Comparison of ENCODE assay signal across 1 cellular context in genomic region chr1:61053712-61054608, GRCh38.
A peak's percentile ranks its signal among the peaks of the same experiment; 100 is the strongest.
TF ChIP-seq lines count a peak whose summit lies in the region.

No MANE protein-coding gene starts in this region.

TF ChIP-seq in K562, 482 proteins besides CTCF, POLR2A, EP300 and RAD21 (continued from another document and continues in another):
- TF ChIP-seq CXXC5 (CRISPR knock-in tag; IDR thresholded peaks at IDR 0.05): peak; percentile 88
- TF ChIP-seq SMARCC2 (IDR thresholded peaks at IDR 0.05; ENCODE audit: low read depth): no peak
- TF ChIP-seq HDAC1 (IDR thresholded peaks at IDR 0.05): peak in 1 of 2 experiments; percentile 64; a peak in 2 of 4 replicates
- TF ChIP-seq EP400 (IDR thresholded peaks at IDR 0.05): peak; percentile 23; the same call in 1 of the 2 replicates
- no peak for TF ChIP-seq THRAP3 (IDR thresholded peaks at IDR 0.05; ENCODE audit: borderline replicate concordance)
- TF ChIP-seq ZNF592 (IDR thresholded peaks at IDR 0.05): peak; percentile 77; the same call in 1 of the 2 replicates
- TF ChIP-seq ZNF395 (CRISPR knock-in tag; IDR thresholded peaks at IDR 0.05): no peak
- TF ChIP-seq ZNF511 (CRISPR knock-in tag; IDR thresholded peaks at IDR 0.05): 0 out of 2 replicates have a peak, but pooled peaks have one; percentile 54
- peak; percentile 76 for TF ChIP-seq L3MBTL2 (IDR thresholded peaks at IDR 0.05)
- peak; percentile 64; the same call in 1 of the 2 replicates for TF ChIP-seq TFAP4 (CRISPR knock-in tag; IDR thresholded peaks at IDR 0.05; ENCODE audit: borderline replicate concordance)
- TF ChIP-seq ZNF407 (IDR thresholded peaks at IDR 0.05; ENCODE audit: low read depth): no peak
- no peak for TF ChIP-seq ZBED1 (IDR thresholded peaks at IDR 0.05)
- peak; percentile 59; the same call in 1 of the 2 replicates for TF ChIP-seq ATF7 (IDR thresholded peaks at IDR 0.05)
- peak; percentile 52; the same call in 1 of the 2 replicates for TF ChIP-seq DMBX1 (CRISPR knock-in tag; IDR thresholded peaks at IDR 0.05; ENCODE audit: borderline replicate concordance)
- peak; percentile 78 for TF ChIP-seq CCNT2 (IDR thresholded peaks at IDR 0.05; ENCODE audit: borderline replicate concordance, extremely low read depth, insufficient read length, low read depth, low read length)
- peak; percentile 63; the same call in 1 of the 2 replicates for TF ChIP-seq ZBTB2 (IDR thresholded peaks at IDR 0.05)
- TF ChIP-seq ARNT (IDR thresholded peaks at IDR 0.05): 0 out of 4 replicates have a peak, but pooled peaks of 1 of the 2 experiments have one; percentile 7
- TF ChIP-seq ZNF639 (CRISPR knock-in tag; conservative IDR thresholded peaks at IDR 0.05 in 1 of 2, IDR thresholded peaks at IDR 0.05 in 1 of 2): 0 out of 4 replicates have a peak, but pooled peaks of 1 of the 2 experiments have one; percentile 50
- TF ChIP-seq MAX (CRISPR knock-in tag; IDR thresholded peaks at IDR 0.05): 0 out of 2 replicates have a peak, but pooled peaks have one; percentile 21
- 0 out of 2 replicates have a peak, but pooled peaks have one; percentile 2 for TF ChIP-seq NFE2 (IDR thresholded peaks at IDR 0.05; ENCODE audit: low read depth)
- peak; percentile 48 for TF ChIP-seq TCF3 (CRISPR knock-in tag; IDR thresholded peaks at IDR 0.05)
- peak; percentile 57; the same call in 1 of the 2 replicates for TF ChIP-seq ZBTB17 (CRISPR knock-in tag; IDR thresholded peaks at IDR 0.05)
- TF ChIP-seq HNRNPLL (IDR thresholded peaks at IDR 0.05; ENCODE audit: low read depth, low read length, poor library complexity, severe bottlenecking): peak; percentile 21
- no peak for TF ChIP-seq ZNF668 (CRISPR knock-in tag; IDR thresholded peaks at IDR 0.05)
- peak; percentile 32 for TF ChIP-seq ARID1B (IDR thresholded peaks at IDR 0.05)
- no peak for TF ChIP-seq NCOR1 (IDR thresholded peaks at IDR 0.05)
- TF ChIP-seq NR2C2 (CRISPR knock-in tag; IDR thresholded peaks at IDR 0.05): peak; percentile 18; the same call in 1 of the 2 replicates
- peak; percentile 89 for TF ChIP-seq NR2C2 (tag; IDR thresholded peaks at IDR 0.05)
- peak; percentile 86 for TF ChIP-seq KDM2B (CRISPR knock-in tag; IDR thresholded peaks at IDR 0.05)
- peak; percentile 35 for TF ChIP-seq PHF20 (IDR thresholded peaks at IDR 0.05; ENCODE audit: partially characterized antibody)
- TF ChIP-seq NRF1 (conservative IDR thresholded peaks at IDR 0.05 in 1 of 2, IDR thresholded peaks at IDR 0.05 in 1 of 2): peak; percentile 53 to 65; a peak in 3 of 4 replicates
- TF ChIP-seq ZC3H11A (IDR thresholded peaks at IDR 0.05; ENCODE audit: low read depth, low read length): 0 out of 2 replicates have a peak, but pooled peaks have one; percentile 54
- TF ChIP-seq SMAD4 (CRISPR knock-in tag; conservative IDR thresholded peaks at IDR 0.05): peak; percentile 80; the same call in 1 of the 2 replicates
- TF ChIP-seq RBM17 (IDR thresholded peaks at IDR 0.05; ENCODE audit: borderline replicate concordance, low read depth, low read length): no peak
- TF ChIP-seq GTF2F1 (IDR thresholded peaks at IDR 0.05; ENCODE audit: low read depth, low read length): 0 out of 2 replicates have a peak, but pooled peaks have one; percentile 31
- TF ChIP-seq PHF8 (IDR thresholded peaks at IDR 0.05; ENCODE audit: borderline replicate concordance, low read length): peak; percentile 24; the same call in 1 of the 2 replicates
- no peak for TF ChIP-seq EHMT2 (IDR thresholded peaks at IDR 0.05)
- peak; percentile 85 for TF ChIP-seq RBFOX2 (IDR thresholded peaks at IDR 0.05; ENCODE audit: low read depth, low read length)
- TF ChIP-seq E2F3 (CRISPR knock-in tag; IDR thresholded peaks at IDR 0.05): 0 out of 2 replicates have a peak, but pooled peaks have one; percentile 22
- 0 out of 4 replicates have a peak, but pooled peaks of 1 of the 2 experiments have one; percentile 24 for TF ChIP-seq MNT (conservative IDR thresholded peaks at IDR 0.05)
